Comparison of ENCODE assay signal across 1 cellular context in genomic region chr3:123623346-123623880, GRCh38.
TF ChIP-seq lines count a peak whose summit lies in the region.

No MANE protein-coding gene starts in this region.

TF ChIP-seq in WTC11, 78 proteins besides CTCF, POLR2A, EP300 and RAD21 (continued from another document):
- TF ChIP-seq, protein P1, sequence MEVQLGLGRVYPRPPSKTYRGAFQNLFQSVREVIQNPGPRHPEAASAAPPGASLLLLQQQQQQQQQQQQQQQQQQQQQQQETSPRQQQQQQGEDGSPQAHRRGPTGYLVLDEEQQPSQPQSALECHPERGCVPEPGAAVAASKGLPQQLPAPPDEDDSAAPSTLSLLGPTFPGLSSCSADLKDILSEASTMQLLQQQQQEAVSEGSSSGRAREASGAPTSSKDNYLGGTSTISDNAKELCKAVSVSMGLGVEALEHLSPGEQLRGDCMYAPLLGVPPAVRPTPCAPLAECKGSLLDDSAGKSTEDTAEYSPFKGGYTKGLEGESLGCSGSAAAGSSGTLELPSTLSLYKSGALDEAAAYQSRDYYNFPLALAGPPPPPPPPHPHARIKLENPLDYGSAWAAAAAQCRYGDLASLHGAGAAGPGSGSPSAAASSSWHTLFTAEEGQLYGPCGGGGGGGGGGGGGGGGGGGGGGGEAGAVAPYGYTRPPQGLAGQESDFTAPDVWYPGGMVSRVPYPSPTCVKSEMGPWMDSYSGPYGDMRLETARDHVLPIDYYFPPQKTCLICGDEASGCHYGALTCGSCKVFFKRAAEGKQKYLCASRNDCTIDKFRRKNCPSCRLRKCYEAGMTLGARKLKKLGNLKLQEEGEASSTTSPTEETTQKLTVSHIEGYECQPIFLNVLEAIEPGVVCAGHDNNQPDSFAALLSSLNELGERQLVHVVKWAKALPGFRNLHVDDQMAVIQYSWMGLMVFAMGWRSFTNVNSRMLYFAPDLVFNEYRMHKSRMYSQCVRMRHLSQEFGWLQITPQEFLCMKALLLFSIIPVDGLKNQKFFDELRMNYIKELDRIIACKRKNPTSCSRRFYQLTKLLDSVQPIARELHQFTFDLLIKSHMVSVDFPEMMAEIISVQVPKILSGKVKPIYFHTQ (CRISPR knock-in tag; IDR thresholded peaks at IDR 0.05): no peak
- TF ChIP-seq, protein P2, sequence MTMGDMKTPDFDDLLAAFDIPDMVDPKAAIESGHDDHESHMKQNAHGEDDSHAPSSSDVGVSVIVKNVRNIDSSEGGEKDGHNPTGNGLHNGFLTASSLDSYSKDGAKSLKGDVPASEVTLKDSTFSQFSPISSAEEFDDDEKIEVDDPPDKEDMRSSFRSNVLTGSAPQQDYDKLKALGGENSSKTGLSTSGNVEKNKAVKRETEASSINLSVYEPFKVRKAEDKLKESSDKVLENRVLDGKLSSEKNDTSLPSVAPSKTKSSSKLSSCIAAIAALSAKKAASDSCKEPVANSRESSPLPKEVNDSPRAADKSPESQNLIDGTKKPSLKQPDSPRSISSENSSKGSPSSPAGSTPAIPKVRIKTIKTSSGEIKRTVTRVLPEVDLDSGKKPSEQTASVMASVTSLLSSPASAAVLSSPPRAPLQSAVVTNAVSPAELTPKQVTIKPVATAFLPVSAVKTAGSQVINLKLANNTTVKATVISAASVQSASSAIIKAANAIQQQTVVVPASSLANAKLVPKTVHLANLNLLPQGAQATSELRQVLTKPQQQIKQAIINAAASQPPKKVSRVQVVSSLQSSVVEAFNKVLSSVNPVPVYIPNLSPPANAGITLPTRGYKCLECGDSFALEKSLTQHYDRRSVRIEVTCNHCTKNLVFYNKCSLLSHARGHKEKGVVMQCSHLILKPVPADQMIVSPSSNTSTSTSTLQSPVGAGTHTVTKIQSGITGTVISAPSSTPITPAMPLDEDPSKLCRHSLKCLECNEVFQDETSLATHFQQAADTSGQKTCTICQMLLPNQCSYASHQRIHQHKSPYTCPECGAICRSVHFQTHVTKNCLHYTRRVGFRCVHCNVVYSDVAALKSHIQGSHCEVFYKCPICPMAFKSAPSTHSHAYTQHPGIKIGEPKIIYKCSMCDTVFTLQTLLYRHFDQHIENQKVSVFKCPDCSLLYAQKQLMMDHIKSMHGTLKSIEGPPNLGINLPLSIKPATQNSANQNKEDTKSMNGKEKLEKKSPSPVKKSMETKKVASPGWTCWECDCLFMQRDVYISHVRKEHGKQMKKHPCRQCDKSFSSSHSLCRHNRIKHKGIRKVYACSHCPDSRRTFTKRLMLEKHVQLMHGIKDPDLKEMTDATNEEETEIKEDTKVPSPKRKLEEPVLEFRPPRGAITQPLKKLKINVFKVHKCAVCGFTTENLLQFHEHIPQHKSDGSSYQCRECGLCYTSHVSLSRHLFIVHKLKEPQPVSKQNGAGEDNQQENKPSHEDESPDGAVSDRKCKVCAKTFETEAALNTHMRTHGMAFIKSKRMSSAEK (CRISPR knock-in tag; IDR thresholded peaks at IDR 0.05; ENCODE audit: borderline replicate concordance): no peak
- TF ChIP-seq HMGA2 (CRISPR knock-in tag; IDR thresholded peaks at IDR 0.05) (no peak), ZNF263 (CRISPR knock-in tag; IDR thresholded peaks at IDR 0.05; ENCODE audit: low read depth) (no peak), ZNF219 (CRISPR knock-in tag; IDR thresholded peaks at IDR 0.05; ENCODE audit: borderline replicate concordance) (no peak), ZNF423 (CRISPR knock-in tag; IDR thresholded peaks at IDR 0.05) (no peak), MXD4 (CRISPR knock-in tag; IDR thresholded peaks at IDR 0.05; ENCODE audit: borderline replicate concordance) (no peak), ZNF671 (CRISPR knock-in tag; IDR thresholded peaks at IDR 0.05) (no peak), SOX15 (CRISPR knock-in tag; IDR thresholded peaks at IDR 0.05) (no peak), EMX1 (CRISPR knock-in tag; IDR thresholded peaks at IDR 0.05) (no peak), CBFB (CRISPR knock-in tag; IDR thresholded peaks at IDR 0.05; ENCODE audit: low read depth) (no peak)
TF ChIP-seq in WTC11: peak in this region for 0.
